22 cellular contexts compared by ENCODE assay signal in the genomic region with DNA sequence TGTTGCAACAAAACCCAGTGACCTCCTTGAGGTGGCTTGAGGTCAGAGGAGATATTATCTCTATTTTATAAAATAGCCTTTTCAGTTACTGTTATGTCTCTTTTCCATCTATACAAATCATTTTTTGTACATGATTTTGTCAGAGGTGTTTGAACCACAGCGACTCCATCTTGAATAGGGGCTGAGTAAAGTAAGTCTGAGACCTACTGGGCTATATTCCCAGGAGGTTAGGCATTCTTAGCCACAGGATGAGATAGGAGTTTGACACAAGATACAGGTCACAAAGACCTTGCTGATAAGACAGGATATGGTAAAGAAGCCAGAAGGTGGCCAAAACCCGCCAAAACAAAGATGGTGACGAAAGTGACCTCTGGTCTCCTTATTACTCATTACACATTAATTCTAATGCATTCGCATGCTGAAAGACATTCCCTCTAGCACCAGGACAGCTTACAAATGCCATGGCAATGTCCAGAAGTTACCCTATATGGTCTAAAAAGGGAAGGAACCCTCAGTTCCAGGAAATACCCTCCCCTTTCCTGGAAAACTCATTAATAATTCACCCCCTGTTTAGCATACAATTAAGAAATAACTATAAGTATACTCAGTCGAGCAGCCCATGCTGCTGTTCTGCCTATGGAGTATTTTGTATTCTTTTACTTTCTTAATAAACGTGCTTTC.
DNase-seq lines count a peak whose midpoint lies in the region; ATAC-seq and TF ChIP-seq lines count a peak whose summit lies in the region.
"Had no signal": no experiment of that assay in that cellular context is flagged by ENCODE, and none has a peak within 500 bp of the region (broad histone marks: within the 10 kb centered on the region; RNA-seq: fewer than 3 reads in every experiment).

No MANE protein-coding gene starts in this region.

- DNase-seq in OCI-M1 (lab: John Stamatoyannopoulos, UW) (peak; percentile 50), mesendoderm (peak; percentile 74), breast epithelium (ENCODE audit: low spot score in 2 of 2) (no peak)
- no peak for DNase-seq in NK-92 treated with Interleukin-12 subunit alpha and Interleukin-12 subunit beta, amount 100 ng/mL, for 24 hours (lab: John Stamatoyannopoulos, UW)
- DNase-seq: 8988T; ACHN; BE2C; C1 segment of cervical spinal cord; CD4-positive, alpha-beta memory T cell; CD4-positive, CD25-positive, alpha-beta regulatory T cell; CD8-positive, alpha-beta memory T cell; COR-L47; DMS 273 treated with DMSO at 0.1 percent for 48 hours; DMS153; DMS53; DMS79; DND-41; EL; GDM1 had no signal

- no peaks in the 10 kb centered on the region for H3K36me3 ChIP-seq in mesendoderm (ENCODE audit: control insufficient read depth, insufficient read depth, low read length)
- no peaks in the 10 kb centered on the region for H3K36me3 ChIP-seq in breast epithelium
- H3K36me3 ChIP-seq: BE2C, BLaER1 had no signal

- H3K27me3 ChIP-seq in mesendoderm (ENCODE audit: insufficient read depth, low read length, poor library complexity) (no peaks in the 10 kb centered on the region), breast epithelium (no peaks in the 10 kb centered on the region)
- H3K27me3 ChIP-seq: BE2C, BLaER1 had no signal

- no peak overlapping the region for H3K4me3 ChIP-seq in mesendoderm (ENCODE audit: low read length)
- no peak overlapping the region for H3K4me3 ChIP-seq in breast epithelium
- H3K4me3 ChIP-seq: BLaER1, GM12878 had no signal

- no peak overlapping the region for H3K4ac ChIP-seq in mesendoderm (ENCODE audit: low read depth, low read length)

- no peak overlapping the region for H3K9ac ChIP-seq in mesendoderm (ENCODE audit: low read length)
- H3K9ac ChIP-seq: BLaER1 had no signal

- H2AK5ac ChIP-seq in mesendoderm (ENCODE audit: low read length): no peak overlapping the region

- no peaks in the 10 kb centered on the region for H3K79me1 ChIP-seq in mesendoderm (ENCODE audit: low read length)

- no peak overlapping the region for H2BK5ac ChIP-seq in mesendoderm (ENCODE audit: low read length)

- H4K5ac ChIP-seq in mesendoderm (ENCODE audit: low read length): no peak overlapping the region

- intact Hi-C loops in breast epithelium (cut with DNase I; ENCODE audit: low total_unique reads): no loop called here

- H3K23ac ChIP-seq in mesendoderm (ENCODE audit: low read length): no peak overlapping the region

- peak overlapping the region; percentile 12 for H2BK120ac ChIP-seq in mesendoderm (ENCODE audit: low read depth, low read length)

- no peak overlapping the region for H4K8ac ChIP-seq in mesendoderm (ENCODE audit: low read depth, low read length)

- H3K56ac ChIP-seq in mesendoderm (ENCODE audit: low read length): no peak overlapping the region

- ATAC-seq in GM18502 (IDR thresholded peaks at IDR 0.05; ENCODE audit: poor library complexity, unreplicated experiment): no peak
- ATAC-seq: GM12878 had no signal

- no peak overlapping the region for H3K4me2 ChIP-seq in mesendoderm (ENCODE audit: low read length)
- H3K4me2 ChIP-seq: BLaER1 had no signal

- H2BK15ac ChIP-seq in mesendoderm (replicated peaks; ENCODE audit: low read depth): peak overlapping the region; percentile 36

- H3K27ac ChIP-seq in mesendoderm (ENCODE audit: low read depth, low read length) (no peak overlapping the region), breast epithelium (no peak overlapping the region)
- H3K27ac ChIP-seq: BLaER1 had no signal

- H3K79me2 ChIP-seq in mesendoderm (ENCODE audit: control insufficient read depth, insufficient read depth, low read length): no peaks in the 10 kb centered on the region

- H3K4me1 ChIP-seq in mesendoderm (ENCODE audit: control insufficient read depth, low read depth, low read length) (no peaks in the 10 kb centered on the region), breast epithelium (no peaks in the 10 kb centered on the region)
- H3K4me1 ChIP-seq: BE2C, BLaER1 had no signal

- no peaks in the 10 kb centered on the region for H3K9me3 ChIP-seq in breast epithelium
- H3K9me3 ChIP-seq: BE2C, BLaER1 had no signal

- no peak for TF ChIP-seq POLR2A in breast epithelium (IDR thresholded peaks at IDR 0.05)

- no peak for TF ChIP-seq CTCF in breast epithelium (IDR thresholded peaks at IDR 0.05)

- H3K18ac ChIP-seq in mesendoderm (ENCODE audit: low read length): no peak overlapping the region

- WGBS in mesendoderm (ENCODE audit: extremely low coverage, insufficient coverage, low lambda C conversion rate): no CpG with 5 or more reads among the region's 6 CpGs

Comparison
In these comparisons a context has a peak if more than half of its experiments do, and no peak if none do; other contexts are left out.
1. DNase-seq: peak in OCI-M1 (single experiment) and mesendoderm (single experiment); none in breast epithelium (0 of 2) and NK-92 treated with Interleukin-12 subunit alpha and Interleukin-12 subunit beta, amount 100 ng/mL, for 24 hours (single experiment).